ENCODE assay signal across 18 cellular contexts in genomic region chr9:2043243-2043642, GRCh38. TPM values are rescaled to one million over a fixed set of nuclear protein-coding genes. Genes with fewer than 3 reads are reported as not detected.
DNase-seq lines count a peak whose midpoint lies in the region; ATAC-seq lines count a peak whose summit lies in the region.
"Had no signal": no experiment of that assay in that cellular context is flagged by ENCODE, and none has a peak within 500 bp of the region (broad histone marks: within the 10 kb centered on the region; RNA-seq: fewer than 3 reads in every experiment).

No MANE protein-coding gene starts in this region.

- no peak for DNase-seq in activated T-cell treated with anti-CD3 and anti-CD28 coated beads, Interleukin-2, amount 50 U/mL, for 72 hours
- DNase-seq in activated T-cell treated with anti-CD3 and anti-CD28 coated beads, Interleukin-2, amount 50 U/mL, for 1 hour, result no peak
- DNase-seq in T-helper 17 cell (no peak), ureter (ENCODE audit: low spot score) (no peak), NCI-H510A treated with DMSO at 0.1 percent for 48 hours (lab: John Stamatoyannopoulos, UW) (no peak), NCI-H1930 (lab: John Stamatoyannopoulos, UW) (no peak)
- DNase-seq: activated CD4-positive, alpha-beta T cell treated with anti-CD3 and anti-CD28 coated beads for 1 hour; adrenal gland; KG1; NCI-H1105 treated with DMSO at 0.1 percent for 48 hours; NCI-H226; sigmoid colon; stimulated activated CD8-positive, alpha-beta memory T cell treated with anti-CD3 and anti-CD28 coated beads, Interleukin-4, amount 100 ng/mL, for 48 hours had no signal

- H3K27ac Mint-ChIP-seq in activated T-cell treated with anti-CD3 and anti-CD28 coated beads, Interleukin-2, amount 50 U/mL, for 72 hours, result peak overlapping the region; percentile 24
- peak overlapping the region; percentile 69 for H3K27ac Mint-ChIP-seq in T-helper 17 cell
- H3K27ac Mint-ChIP-seq in stimulated activated memory B cell treated with anti-CD40 and anti-IgM and Interleukin-4, amounts not matched to agents 10 μg/mL and 1 μg/mL and 100 μg/mL, for 72 hours, result peak overlapping the region; percentile 82

- no peaks in the 10 kb centered on the region for H3K9me3 Mint-ChIP-seq in activated T-cell treated with anti-CD3 and anti-CD28 coated beads, Interleukin-2, amount 50 U/mL, for 72 hours
- H3K9me3 Mint-ChIP-seq in stimulated activated memory B cell treated with anti-CD40 and anti-IgM and Interleukin-4, amounts not matched to agents 10 μg/mL and 1 μg/mL and 100 μg/mL, for 72 hours, result no peaks in the 10 kb centered on the region

- H3K36me3 Mint-ChIP-seq in activated T-cell treated with anti-CD3 and anti-CD28 coated beads, Interleukin-2, amount 50 U/mL, for 72 hours (ENCODE audit: insufficient read depth in 2 of 2), result peaks cover 10 to 40% of the 10 kb centered on the region in 2 donors
- H3K36me3 Mint-ChIP-seq in T-helper 17 cell (ENCODE audit: low read depth), result peaks cover 10% of the 10 kb centered on the region
- H3K36me3 Mint-ChIP-seq in stimulated activated memory B cell treated with anti-CD40 and anti-IgM and Interleukin-4, amounts not matched to agents 10 μg/mL and 1 μg/mL and 100 μg/mL, for 72 hours, result peaks cover 53% of the 10 kb centered on the region

- no peak for ATAC-seq in activated T-cell treated with anti-CD3 and anti-CD28 coated beads, Interleukin-2, amount 50 U/mL, for 72 hours (replicated peaks in 1 of 2)
- ATAC-seq in GM21723 (IDR thresholded peaks at IDR 0.05; ENCODE audit: unreplicated experiment) (peak; percentile 36), T-helper 17 cell (no peak)
- ATAC-seq in stimulated activated memory B cell treated with anti-CD40 and anti-IgM and Interleukin-4, amounts not matched to agents 10 μg/mL and 1 μg/mL and 100 μg/mL, for 72 hours, result peak; percentile 81
- ATAC-seq: Right ventricle myocardium inferior had no signal

- H3K4me1 Mint-ChIP-seq in activated T-cell treated with anti-CD3 and anti-CD28 coated beads, Interleukin-2, amount 50 U/mL, for 72 hours (ENCODE audit: low read depth), result peaks cover 38% of the 10 kb centered on the region
- peaks cover 34% of the 10 kb centered on the region for H3K4me1 Mint-ChIP-seq in T-helper 17 cell
- H3K4me1 Mint-ChIP-seq in stimulated activated memory B cell treated with anti-CD40 and anti-IgM and Interleukin-4, amounts not matched to agents 10 μg/mL and 1 μg/mL and 100 μg/mL, for 72 hours, result peaks cover 43% of the 10 kb centered on the region

- H3K9me3 ChIP-seq in T-helper 17 cell (ENCODE audit: control insufficient read depth, low read length, poor library complexity, severe bottlenecking), result no peaks in the 10 kb centered on the region
- H3K9me3 ChIP-seq: adrenal gland, HAP-1, sigmoid colon, tibial nerve had no signal

- H3K27me3 Mint-ChIP-seq in activated T-cell treated with anti-CD3 and anti-CD28 coated beads, Interleukin-2, amount 50 U/mL, for 72 hours (ENCODE audit: low read depth), result no peaks in the 10 kb centered on the region
- H3K27me3 Mint-ChIP-seq in T-helper 17 cell, result no peaks in the 10 kb centered on the region
- H3K27me3 Mint-ChIP-seq in stimulated activated memory B cell treated with anti-CD40 and anti-IgM and Interleukin-4, amounts not matched to agents 10 μg/mL and 1 μg/mL and 100 μg/mL, for 72 hours, result no peaks in the 10 kb centered on the region

- peak overlapping the region in 1 of 2 donors; percentile 59 for H3K4me3 Mint-ChIP-seq in activated T-cell treated with anti-CD3 and anti-CD28 coated beads, Interleukin-2, amount 50 U/mL, for 72 hours
- no peak overlapping the region for H3K4me3 Mint-ChIP-seq in T-helper 17 cell
- peak overlapping the region; percentile 54 for H3K4me3 Mint-ChIP-seq in stimulated activated memory B cell treated with anti-CD40 and anti-IgM and Interleukin-4, amounts not matched to agents 10 μg/mL and 1 μg/mL and 100 μg/mL, for 72 hours

RNA-seq across cellular contexts. Expression of gene SMARCA2, which starts 28.1 kb away (rescaled TPM):
- total RNA-seq in activated T-cell treated with anti-CD3 and anti-CD28 coated beads, Interleukin-2, amount 50 U/mL, for 72 hours, result 100 to 1,000 TPM; 117 to 120 TPM
- 100 to 1,000 TPM; 244 to 296 TPM for total RNA-seq in T-helper 17 cell
- total RNA-seq in ureter, result 283 TPM

Comparison
In these comparisons a context has a peak if more than half of its experiments do, and no peak if none do; other contexts are left out.
1. ATAC-seq: peak in GM21723 (single experiment) and stimulated activated memory B cell treated with anti-CD40 and anti-IgM and Interleukin-4, amounts not matched to agents 10 μg/mL and 1 μg/mL and 100 μg/mL, for 72 hours (single experiment); none in activated T-cell treated with anti-CD3 and anti-CD28 coated beads, Interleukin-2, amount 50 U/mL, for 72 hours (0 of 2) and T-helper 17 cell (single experiment).
2. H3K27ac Mint-ChIP-seq: peak in every context shown above with its lines; median percentile 82 in stimulated activated memory B cell treated with anti-CD40 and anti-IgM and Interleukin-4, amounts not matched to agents 10 μg/mL and 1 μg/mL and 100 μg/mL, for 72 hours; 69 in T-helper 17 cell; 24 in activated T-cell treated with anti-CD3 and anti-CD28 coated beads, Interleukin-2, amount 50 U/mL, for 72 hours.